8 cellular contexts compared by ENCODE assay signal in the genomic region with DNA sequence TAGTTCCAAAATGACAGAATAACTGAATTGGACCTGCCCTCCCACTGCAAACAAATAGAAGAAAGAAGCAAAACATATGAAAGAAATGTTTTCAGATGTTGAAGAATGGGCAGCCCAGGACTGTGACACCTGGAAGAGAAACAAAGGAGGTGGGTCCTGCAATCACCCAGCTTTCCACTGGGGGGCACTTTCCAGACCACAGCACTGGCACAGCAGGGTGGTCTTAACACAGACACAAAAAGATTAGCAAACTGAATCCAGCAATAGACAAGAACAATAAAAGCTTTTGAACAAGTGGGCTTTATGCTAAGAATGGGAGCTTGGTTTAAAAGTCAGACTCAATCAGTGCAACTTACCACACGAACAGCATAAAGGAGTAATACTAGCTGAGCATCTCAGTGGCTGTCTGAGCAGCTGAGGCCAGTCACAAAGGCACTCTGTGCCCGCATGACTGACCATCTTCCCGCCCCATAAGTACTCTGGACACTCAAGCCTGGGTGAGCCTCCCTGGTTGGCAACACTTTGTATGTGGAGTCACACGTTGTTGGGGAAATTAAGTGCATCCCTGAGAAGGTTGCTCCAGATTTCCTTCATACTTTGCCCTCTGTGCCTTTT. TPM values are rescaled to one million over a fixed set of nuclear protein-coding genes. Genes with fewer than 3 reads are reported as not detected.
A peak's percentile ranks its signal among the peaks of the same experiment; 100 is the strongest.
DNase-seq lines count a peak whose midpoint lies in the region; ATAC-seq and TF ChIP-seq lines count a peak whose summit lies in the region.

No MANE protein-coding gene starts in this region.

- in situ Hi-C loops in gastrocnemius medialis (cut with MboI; ENCODE audit: low sequenced_read_pairs in 4 of 4) = no loop called here

- no peaks in the 10 kb centered on the region for H3F3A ChIP-seq in DOHH2 (ENCODE audit: control insufficient read depth, insufficient read depth)

- H3K4me3 ChIP-seq in DOHH2 (ENCODE audit: low read length) (no peak overlapping the region), gastrocnemius medialis (no peak overlapping the region)

- intact Hi-C loops in gastrocnemius medialis (cut with DNase I; ENCODE audit: low total_unique reads) = no loop called here

- no peak overlapping the region for H3K27ac ChIP-seq in DOHH2 (ENCODE audit: low read depth, low read length)
- H3K27ac ChIP-seq in gastrocnemius medialis = no peak overlapping the region

- no peaks in the 10 kb centered on the region for H4K20me1 ChIP-seq in DOHH2 (ENCODE audit: control insufficient read depth, insufficient read depth, low read depth, low read length)

- no peaks in the 10 kb centered on the region for H3K79me2 ChIP-seq in DOHH2 (ENCODE audit: control insufficient read depth, low read length)

- ATAC-seq in HG02798 (IDR thresholded peaks at IDR 0.05; ENCODE audit: poor library complexity, unreplicated experiment) = peak; percentile 50
- no peak for ATAC-seq in GM19452 (IDR thresholded peaks at IDR 0.05; ENCODE audit: unreplicated experiment)
- no peak for ATAC-seq in GM21367 (IDR thresholded peaks at IDR 0.05; ENCODE audit: unreplicated experiment)
- no peak for ATAC-seq in gastrocnemius medialis

- H3K36me3 ChIP-seq in DOHH2 (ENCODE audit: control insufficient read depth, low read length) (no peaks in the 10 kb centered on the region), gastrocnemius medialis (no peaks in the 10 kb centered on the region)

- H3K4me2 ChIP-seq in DOHH2 (ENCODE audit: low read length) = no peak overlapping the region

- H3K27me3 ChIP-seq in DOHH2 (ENCODE audit: control insufficient read depth, low read length) (peaks cover 5% of the 10 kb centered on the region; the same call in 1 of the 2 replicates), gastrocnemius medialis (no peaks in the 10 kb centered on the region)

- peak; percentile 16 for DNase-seq in UCSD-AML1 (lab: John Stamatoyannopoulos, UW; ENCODE audit: unreplicated experiment)
- DNase-seq in left kidney (ENCODE audit: low read depth, low spot score) = peak; percentile 75
- no peak for DNase-seq in gastrocnemius medialis
- DNase-seq in inferior parietal cortex (ENCODE audit: extremely low spot score) = no peak

- TF ChIP-seq POLR2A in gastrocnemius medialis (IDR thresholded peaks at IDR 0.05) = no peak

- no peaks in the 10 kb centered on the region for H3K4me1 ChIP-seq in DOHH2 (ENCODE audit: control insufficient read depth, low read length)
- no peaks in the 10 kb centered on the region for H3K4me1 ChIP-seq in gastrocnemius medialis

- H3K9me3 ChIP-seq in DOHH2 (ENCODE audit: control insufficient read depth, insufficient read depth, low read length) (no peaks in the 10 kb centered on the region), gastrocnemius medialis (no peaks in the 10 kb centered on the region)

- H3K9me2 ChIP-seq in DOHH2 (replicated peaks; ENCODE audit: control insufficient read depth, low read length) = no peaks in the 10 kb centered on the region

- TF ChIP-seq CTCF in DOHH2 (IDR thresholded peaks at IDR 0.05; ENCODE audit: low read depth, low read length, poor library complexity, severe bottlenecking) = peak; percentile 90
- TF ChIP-seq CTCF in gastrocnemius medialis (IDR thresholded peaks at IDR 0.05 in 4 of 5, conservative IDR thresholded peaks at IDR 0.05 in 1 of 5) = peak in 1 of 5 experiments; percentile 25

RNA-seq across cellular contexts. Expression of gene JKAMP, which starts 27.7 kb away (rescaled TPM):
- total RNA-seq in gastrocnemius medialis = 10 to 100 TPM; 30.1 to 43.9 (median 34.0) TPM

RNA-seq across cellular contexts. Expression of gene L3HYPDH, which starts 27.8 kb away (rescaled TPM):
- total RNA-seq in gastrocnemius medialis = 10 to 100 TPM; 13.0 to 34.6 (median 22.5) TPM

RNA-seq across cellular contexts. Expression of gene GPR135, which starts 46.8 kb away (rescaled TPM):
- total RNA-seq in gastrocnemius medialis = 1 to 10 TPM; 1.6 to 3.8 (median 1.6) TPM

Comparison
In these comparisons a context has a peak if more than half of its experiments do, and no peak if none do; other contexts are left out.
1. DNase-seq: peak in UCSD-AML1 (single experiment) and left kidney (single experiment); none in gastrocnemius medialis (0 of 2) and inferior parietal cortex (single experiment).